1 cellular context compared by ENCODE assay signal in the genomic region with DNA sequence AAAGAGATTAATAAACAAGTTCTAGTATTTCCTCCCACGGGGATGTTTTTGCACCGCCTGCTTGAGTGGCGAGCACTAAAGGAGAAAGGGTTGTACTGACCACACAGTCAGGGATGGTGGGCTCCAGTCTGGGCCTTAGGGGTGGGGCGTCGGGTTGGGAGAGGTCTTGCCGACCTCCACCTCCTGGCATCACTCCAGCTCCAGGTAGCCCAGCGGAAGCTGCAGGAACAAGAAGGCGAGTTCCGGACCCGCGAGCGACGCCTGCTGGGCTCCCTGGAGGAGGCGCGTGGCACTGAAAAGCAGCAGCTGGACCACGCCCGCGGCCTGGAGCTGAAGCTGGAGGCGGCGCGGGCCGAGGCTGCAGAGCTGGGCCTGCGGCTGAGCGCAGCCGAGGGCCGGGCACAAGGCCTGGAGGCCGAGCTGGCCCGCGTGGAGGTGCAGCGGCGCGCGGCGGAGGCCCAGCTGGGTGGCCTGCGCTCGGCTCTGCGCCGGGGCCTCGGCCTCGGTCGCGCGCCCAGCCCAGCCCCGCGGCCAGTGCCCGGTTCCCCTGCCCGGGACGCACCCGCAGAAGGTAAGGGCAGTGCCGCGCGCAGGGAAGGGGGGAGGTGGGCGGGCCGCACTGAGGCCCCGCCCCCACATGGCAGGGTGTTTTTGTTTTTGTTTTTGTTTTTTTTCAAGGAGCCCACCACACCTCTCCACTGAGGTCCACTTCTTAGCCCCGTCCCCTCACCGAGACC.
TF ChIP-seq lines count a peak whose summit lies in the region.

No MANE protein-coding gene starts in this region.

TF ChIP-seq in IMR-90, 13 proteins besides CTCF, POLR2A, EP300 and RAD21 (continued from another document):
- TF ChIP-seq, protein P1, sequence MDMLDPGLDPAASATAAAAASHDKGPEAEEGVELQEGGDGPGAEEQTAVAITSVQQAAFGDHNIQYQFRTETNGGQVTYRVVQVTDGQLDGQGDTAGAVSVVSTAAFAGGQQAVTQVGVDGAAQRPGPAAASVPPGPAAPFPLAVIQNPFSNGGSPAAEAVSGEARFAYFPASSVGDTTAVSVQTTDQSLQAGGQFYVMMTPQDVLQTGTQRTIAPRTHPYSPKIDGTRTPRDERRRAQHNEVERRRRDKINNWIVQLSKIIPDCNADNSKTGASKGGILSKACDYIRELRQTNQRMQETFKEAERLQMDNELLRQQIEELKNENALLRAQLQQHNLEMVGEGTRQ (IDR thresholded peaks at IDR 0.05; ENCODE audit: low read depth, low read length): no peak
